In genomic region chrX:11628399-11628798, GRCh38 we compare ENCODE assay signal across 19 cellular contexts. TPM values are rescaled to one million over a fixed set of nuclear protein-coding genes. Genes with fewer than 3 reads are reported as not detected.
"Had no signal": no experiment of that assay in that cellular context is flagged by ENCODE, and none has a peak within 500 bp of the region (broad histone marks: within the 10 kb centered on the region; RNA-seq: fewer than 3 reads in every experiment).

No MANE protein-coding gene starts in this region.

- DNase-seq: foreskin keratinocyte; head of caudate nucleus; left colon; left ventricle myocardium superior; mesendoderm; naive thymus-derived CD4-positive, alpha-beta T cell; psoas muscle; retina; right lobe of liver; stimulated activated CD4-positive, alpha-beta T cell treated with anti-CD3 and anti-CD28 coated beads, Interleukin-4, amount 100 ng/mL, for 1 hour; stimulated activated CD8-positive, alpha-beta memory T cell treated with anti-CD3 and anti-CD28 coated beads, Interleukin-4, amount 100 ng/mL, for 48 hours; stimulated activated naive CD8-positive, alpha-beta T cell treated with anti-CD3 and anti-CD28 coated beads, Interleukin-15, Interleukin-2, amounts not matched to agents 100 U/mL and 50 U/mL, for 24 hours; tibial artery; upper lobe of left lung had no signal

- H3K27me3 ChIP-seq: foreskin keratinocyte, hepatocyte, neutrophil, right lobe of liver, suprapubic skin, tibial artery, upper lobe of left lung had no signal

- H3K9me3 Mint-ChIP-seq: dendritic cell treated with granulocyte-macrophage colony-stimulating factor and Interleukin-4, amounts not matched to agents 40 ng/mL and 50 ng/mL, for 4 days had no signal

- H3K36me3 ChIP-seq: neutrophil, right lobe of liver, suprapubic skin, tibial artery, upper lobe of left lung had no signal

- H3K4me3 ChIP-seq: hepatocyte, psoas muscle, right lobe of liver, suprapubic skin, tibial artery, upper lobe of left lung had no signal

- H3K27ac Mint-ChIP-seq: dendritic cell treated with granulocyte-macrophage colony-stimulating factor and Interleukin-4, amounts not matched to agents 40 ng/mL and 50 ng/mL, for 4 days; naive thymus-derived CD4-positive, alpha-beta T cell; stimulated activated effector memory CD8-positive, alpha-beta T cell treated with anti-CD3 and anti-CD28 coated beads, Interleukin-12 subunit alpha, Interleukin-12 subunit beta, amount 100 ng/mL, for 72 hours had no signal

- H3K9me3 ChIP-seq: neutrophil, suprapubic skin, tibial artery had no signal

- H3K36me3 Mint-ChIP-seq: stimulated activated effector memory CD8-positive, alpha-beta T cell treated with anti-CD3 and anti-CD28 coated beads, Interleukin-12 subunit alpha, Interleukin-12 subunit beta, amount 100 ng/mL, for 72 hours had no signal

- H3K4me1 Mint-ChIP-seq: naive thymus-derived CD4-positive, alpha-beta T cell; stimulated activated effector memory CD8-positive, alpha-beta T cell treated with anti-CD3 and anti-CD28 coated beads, Interleukin-12 subunit alpha, Interleukin-12 subunit beta, amount 100 ng/mL, for 72 hours had no signal

- H3K27ac ChIP-seq: foreskin keratinocyte, hepatocyte, neutrophil, psoas muscle, right lobe of liver, suprapubic skin, tibial artery, upper lobe of left lung had no signal

- H3K4me3 Mint-ChIP-seq: dendritic cell treated with granulocyte-macrophage colony-stimulating factor and Interleukin-4, amounts not matched to agents 40 ng/mL and 50 ng/mL, for 4 days; naive thymus-derived CD4-positive, alpha-beta T cell; stimulated activated effector memory CD8-positive, alpha-beta T cell treated with anti-CD3 and anti-CD28 coated beads, Interleukin-12 subunit alpha, Interleukin-12 subunit beta, amount 100 ng/mL, for 72 hours had no signal

- ATAC-seq: foreskin keratinocyte; left colon; left ventricle myocardium superior; naive thymus-derived CD4-positive, alpha-beta T cell; psoas muscle; right lobe of liver; stimulated activated effector memory CD8-positive, alpha-beta T cell treated with anti-CD3 and anti-CD28 coated beads, Interleukin-12 subunit alpha, Interleukin-12 subunit beta, amount 100 ng/mL, for 72 hours; stimulated activated naive CD8-positive, alpha-beta T cell treated with anti-CD3 and anti-CD28 coated beads, Interleukin-15, Interleukin-2, amounts not matched to agents 100 U/mL and 50 U/mL, for 24 hours had no signal

- H3K4me1 ChIP-seq: foreskin keratinocyte, right lobe of liver, suprapubic skin, upper lobe of left lung had no signal

- H3K27me3 Mint-ChIP-seq: dendritic cell treated with granulocyte-macrophage colony-stimulating factor and Interleukin-4, amounts not matched to agents 40 ng/mL and 50 ng/mL, for 4 days had no signal

RNA-seq across cellular contexts. Expression of gene ARHGAP6, which starts 37.3 kb away (rescaled TPM):
- polyA plus RNA-seq: naive thymus-derived CD4-positive, alpha-beta T cell had no signal
